ENCODE assay signal across 23 cellular contexts in the genomic region with DNA sequence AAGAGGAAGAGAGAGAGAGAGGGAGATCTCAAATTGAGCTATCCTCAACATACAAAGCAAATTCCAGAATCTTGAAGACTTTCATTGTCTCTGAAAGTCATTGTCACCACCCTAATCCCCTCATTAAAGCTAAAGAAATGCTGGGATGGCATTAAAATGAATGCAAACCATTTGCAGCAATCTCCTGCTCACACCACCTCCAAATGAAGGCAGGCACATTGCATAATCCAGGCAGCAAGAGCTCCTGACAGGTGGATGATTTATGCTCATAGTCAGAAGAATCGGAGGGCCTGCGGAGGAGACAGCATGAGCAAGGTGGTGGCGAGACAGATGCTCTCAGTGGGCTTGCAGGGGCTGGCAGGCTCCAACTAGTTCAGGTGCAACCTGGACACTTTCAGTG.
A peak's percentile ranks its signal among the peaks of the same experiment; 100 is the strongest.
DNase-seq lines count a peak whose midpoint lies in the region; ATAC-seq and TF ChIP-seq lines count a peak whose summit lies in the region.
"Had no signal": no experiment of that assay in that cellular context is flagged by ENCODE, and none has a peak within 500 bp of the region (broad histone marks: within the 10 kb centered on the region; RNA-seq: fewer than 3 reads in every experiment).

No MANE protein-coding gene starts in this region.

- H3K27me3 ChIP-seq in stomach = no peaks in the 10 kb centered on the region
- H3K27me3 ChIP-seq in mesenchymal stem cell (ENCODE audit: control insufficient read depth in 1 of 2, insufficient read depth in 1 of 2, low read length in 2 of 2) = no peaks in the 10 kb centered on the region
- H3K27me3 ChIP-seq: tibial artery had no signal

- intact Hi-C loops in stomach (cut with DNase I; ENCODE audit: low total_unique reads) = no loop called here

- H3K9ac ChIP-seq in mesenchymal stem cell (ENCODE audit: low read length) = no peak overlapping the region

- no peak overlapping the region for H3K4ac ChIP-seq in mesenchymal stem cell (ENCODE audit: low read depth in 1 of 2, low read length in 2 of 2)

- ATAC-seq in HG03342 (IDR thresholded peaks at IDR 0.05; ENCODE audit: unreplicated experiment) = no peak
- ATAC-seq: left ventricle myocardium superior; naive thymus-derived CD4-positive, alpha-beta T cell had no signal

- WGBS in stomach, 5 donors = 63 to 91% (median 74%) methylated on average over 3 of the region's 3 CpGs
- 81% methylated on average over 3 of the region's 3 CpGs for WGBS in mesenchymal stem cell

- H3K18ac ChIP-seq in mesenchymal stem cell (ENCODE audit: low read depth in 1 of 2, low read length in 2 of 2) = no peak overlapping the region

- H3K27ac ChIP-seq in stomach = no peak overlapping the region
- no peak overlapping the region for H3K27ac ChIP-seq in mesenchymal stem cell (ENCODE audit: low read length, poor library complexity, severe bottlenecking)
- H3K27ac ChIP-seq: epithelial cell of prostate, skin epidermis, tibial artery had no signal

- H3K14ac ChIP-seq in mesenchymal stem cell (ENCODE audit: low read length in 2 of 2) = no peak overlapping the region

- H2AK5ac ChIP-seq in mesenchymal stem cell (ENCODE audit: low read length, severe bottlenecking) = no peak overlapping the region

- no peak overlapping the region for H2BK12ac ChIP-seq in mesenchymal stem cell (ENCODE audit: low read length in 2 of 2)

- no peak overlapping the region for H2BK120ac ChIP-seq in mesenchymal stem cell (ENCODE audit: low read depth, low read length)

- H3K9me3 ChIP-seq in stomach (no peaks in the 10 kb centered on the region), mesenchymal stem cell (ENCODE audit: control insufficient read depth, low read length) (no peaks in the 10 kb centered on the region)
- H3K9me3 ChIP-seq: tibial artery had no signal

- no peak overlapping the region for H2AFZ ChIP-seq in mesenchymal stem cell (ENCODE audit: low read depth, low read length)

- H4K91ac ChIP-seq in mesenchymal stem cell (ENCODE audit: low read length) = no peak overlapping the region

- no peaks in the 10 kb centered on the region for H3K4me1 ChIP-seq in stomach
- no peaks in the 10 kb centered on the region for H3K4me1 ChIP-seq in mesenchymal stem cell (ENCODE audit: control insufficient read depth, insufficient read depth, low read depth, low read length)
- H3K4me1 ChIP-seq: tibial artery had no signal

- H2BK5ac ChIP-seq in mesenchymal stem cell (ENCODE audit: low read depth, low read length, poor library complexity, severe bottlenecking) = no peak overlapping the region

- DNase-seq in NCI-H526 (lab: John Stamatoyannopoulos, UW) (peak; percentile 3 to 20), NCI-H526 treated with DMSO at 0.1 percent for 48 hours (lab: John Stamatoyannopoulos, UW) (no peak), NCI-H524 (lab: John Stamatoyannopoulos, UW) (peak; percentile 31 to 83), cerebellar cortex (ENCODE audit: low spot score) (peak; percentile 60), putamen (ENCODE audit: low spot score) (peak; percentile 26), stomach (no peak), mesenchymal stem cell (no peak)
- DNase-seq: activated CD4-positive, alpha-beta T cell treated with anti-CD3 and anti-CD28 coated beads, Interleukin-2, amount 50 U/mL, for 1 hour; activated naive CD4-positive, alpha-beta T cell treated with Interleukin-2 at 50 U/mL for 16 hours; activated T-cell treated with anti-CD3 and anti-CD28 coated beads, Interleukin-2, amount 50 U/mL, for 48 hours; CD4-positive, alpha-beta memory T cell; effector CD4-positive, alpha-beta T cell; islet precursor cell; left ventricle myocardium superior; naive thymus-derived CD4-positive, alpha-beta T cell; NCI-H1436; NCI-H774; Right ventricle myocardium superior; T-helper 9 cell; tibial artery had no signal

- no peak for TF ChIP-seq POLR2A in stomach (IDR thresholded peaks at IDR 0.05)

- no peak overlapping the region for H3K4me2 ChIP-seq in mesenchymal stem cell (ENCODE audit: low read length, poor library complexity, severe bottlenecking)

- TF ChIP-seq CTCF in stomach (IDR thresholded peaks at IDR 0.05) = no peak

- no peak for TF ChIP-seq EP300 in stomach (IDR thresholded peaks at IDR 0.05)

- H3K79me1 ChIP-seq in mesenchymal stem cell (replicated peaks; ENCODE audit: low read length, poor library complexity, severe bottlenecking) = no peaks in the 10 kb centered on the region

- H4K8ac ChIP-seq in mesenchymal stem cell (ENCODE audit: low read length) = no peak overlapping the region

- H3K36me3 ChIP-seq in stomach = no peaks in the 10 kb centered on the region
- H3K36me3 ChIP-seq in mesenchymal stem cell (ENCODE audit: control insufficient read depth in 1 of 2, insufficient read depth in 2 of 2, low read depth in 1 of 2, low read length in 2 of 2) = no peaks in the 10 kb centered on the region
- H3K36me3 ChIP-seq: tibial artery had no signal

- H3K23ac ChIP-seq in mesenchymal stem cell (ENCODE audit: low read length in 2 of 2) = no peak overlapping the region

- H3K4me3 ChIP-seq in stomach (no peak overlapping the region), mesenchymal stem cell (ENCODE audit: insufficient read depth in 1 of 2, low read depth in 1 of 2, low read length in 2 of 2) (no peak overlapping the region)
- H3K4me3 ChIP-seq: skin epidermis, tibial artery had no signal

- no peak overlapping the region for H2BK15ac ChIP-seq in mesenchymal stem cell (ENCODE audit: low read depth, poor library complexity, severe bottlenecking)

Comparison
In these comparisons a context has a peak if more than half of its experiments do, and no peak if none do; other contexts are left out.
1. DNase-seq: peak in NCI-H526 (2 of 2), NCI-H524 (2 of 2), cerebellar cortex (single experiment) and putamen (single experiment); none in NCI-H526 treated with DMSO at 0.1 percent for 48 hours (single experiment), stomach (single experiment) and mesenchymal stem cell (single experiment).